Comparison of ENCODE assay signal across 8 cellular contexts in the genomic region with DNA sequence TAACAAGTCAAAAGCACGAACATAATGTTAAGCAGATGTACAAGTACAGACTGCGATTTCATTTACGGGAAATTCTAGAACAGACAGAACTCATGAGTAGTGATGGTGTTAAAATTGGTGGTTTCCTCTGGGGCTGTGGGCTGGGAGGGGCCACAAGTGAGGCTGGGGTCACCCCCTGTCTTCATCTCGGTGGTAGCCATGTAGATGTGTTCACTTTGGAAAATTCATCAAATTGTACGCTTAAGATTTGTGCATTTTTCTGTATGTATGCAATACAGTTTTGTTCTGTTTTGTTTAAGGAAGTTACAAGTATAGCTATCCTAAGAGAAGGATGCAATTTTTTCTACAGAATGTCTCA. TPM values are rescaled to one million over a fixed set of nuclear protein-coding genes. Genes with fewer than 3 reads are reported as not detected.
DNase-seq lines count a peak whose midpoint lies in the region; ATAC-seq and TF ChIP-seq lines count a peak whose summit lies in the region.

No MANE protein-coding gene starts in this region.

- no peak for DNase-seq in NB4 (ENCODE audit: low read depth)
- DNase-seq in epithelial cell of proximal tubule (ENCODE audit: low read depth) = no peak
- DNase-seq in progenitor cell of endocrine pancreas (ENCODE audit: low spot score, unreplicated experiment) = no peak
- DNase-seq in NAMALWA (ENCODE audit: low spot score) = no peak
- DNase-seq in NCI-H226 = no peak
- DNase-seq in NCI-H187 treated with DMSO at 0.1 percent for 48 hours (lab: John Stamatoyannopoulos, UW) = no peak

- no peaks in the 10 kb centered on the region for H3K9me3 Mint-ChIP-seq in progenitor cell of endocrine pancreas (ENCODE audit: low read depth)

- peak overlapping the region; percentile 92 for H3K27ac Mint-ChIP-seq in progenitor cell of endocrine pancreas

- H3K36me3 Mint-ChIP-seq in progenitor cell of endocrine pancreas (ENCODE audit: insufficient read depth) = peaks cover 1% of the 10 kb centered on the region

- peak overlapping the region; percentile 71 for H3K4me3 ChIP-seq in NB4 (ENCODE audit: low read depth, low read length)
- H3K4me3 ChIP-seq in epithelial cell of proximal tubule (ENCODE audit: low read depth, low read length) = peak overlapping the region; percentile 93

- TF ChIP-seq POLR2A in NB4 (IDR thresholded peaks at IDR 0.05; ENCODE audit: extremely low read depth, insufficient read length) = no peak

- peaks cover 12% of the 10 kb centered on the region for H3K4me1 Mint-ChIP-seq in progenitor cell of endocrine pancreas (ENCODE audit: low read depth)

- no peak for TF ChIP-seq CTCF in NB4 (IDR thresholded peaks at IDR 0.05; ENCODE audit: low read depth, low read length)
- TF ChIP-seq CTCF in epithelial cell of proximal tubule (conservative IDR thresholded peaks at IDR 0.05; ENCODE audit: low read depth, low read length) = no peak
- TF ChIP-seq CTCF in progenitor cell of endocrine pancreas (IDR thresholded peaks at IDR 0.05; ENCODE audit: unreplicated experiment) = no peak

- peak overlapping the region; percentile 94 for H3K4me3 Mint-ChIP-seq in progenitor cell of endocrine pancreas (ENCODE audit: low read depth)

- ATAC-seq in GM18867 (IDR thresholded peaks at IDR 0.05; ENCODE audit: unreplicated experiment) (peak; percentile 8), GM21381 (IDR thresholded peaks at IDR 0.05; ENCODE audit: unreplicated experiment) (no peak)

- no peaks in the 10 kb centered on the region for H3K27me3 Mint-ChIP-seq in progenitor cell of endocrine pancreas

RNA-seq across cellular contexts. Expression of a gene that starts 0.5 kb away (rescaled TPM):
- total RNA-seq in epithelial cell of proximal tubule = 24.0 and 29.1 TPM in 2 replicates
- 56.1 and 60.6 TPM in 2 replicates for total RNA-seq in progenitor cell of endocrine pancreas

RNA-seq across cellular contexts. Expression of a gene that starts 44.4 kb away (rescaled TPM):
- total RNA-seq in epithelial cell of proximal tubule (10.1 and 36.4 TPM in 2 replicates), progenitor cell of endocrine pancreas (50.2 and 51.0 TPM in 2 replicates)
